In genomic region chr2:36549063-36549662, GRCh38 we compare ENCODE assay signal across 14 cellular contexts. TPM values are rescaled to one million over a fixed set of nuclear protein-coding genes. Genes with fewer than 3 reads are reported as not detected.
A peak's percentile ranks its signal among the peaks of the same experiment; 100 is the strongest.
DNase-seq lines count a peak whose midpoint lies in the region; TF ChIP-seq lines count a peak whose summit lies in the region.
"Had no signal": no experiment of that assay in that cellular context is flagged by ENCODE, and none has a peak within 500 bp of the region (broad histone marks: within the 10 kb centered on the region; RNA-seq: fewer than 3 reads in every experiment).

No MANE protein-coding gene starts in this region.

- WGBS in trophoblast cell (ENCODE audit: extremely low coverage, insufficient coverage, insufficient read length), result no CpG with 5 or more reads among the region's 7 CpGs
- WGBS in spleen, 5 donors, result 38 to 46% (median 42%) methylated on average over 7 of the region's 7 CpGs

- H2AFZ ChIP-seq in trophoblast cell (ENCODE audit: insufficient read depth, low read length, poor library complexity), result no peak overlapping the region

- peaks cover 93% of the 10 kb centered on the region for H3K36me3 ChIP-seq in SJSA1
- peaks cover 2 to 13% of the 10 kb centered on the region in 2 experiments for H3K36me3 ChIP-seq in trophoblast cell (ENCODE audit: control insufficient read depth in 1 of 2, insufficient read depth in 2 of 2, low read length in 2 of 2)
- peaks cover 0 to 100% (median 57%) of the 10 kb centered on the region in 6 donors for H3K36me3 ChIP-seq in spleen

- peak overlapping the region; percentile 75 for H3K4me3 Mint-ChIP-seq in activated CD4-positive, alpha-beta T cell treated with anti-CD3 and anti-CD28 coated beads, Interleukin-2, amount 10 ng/mL, durations not matched to agents 24 days and 14 days
- H3K4me3 Mint-ChIP-seq: activated CD4-positive, alpha-beta memory T cell treated with anti-CD3 and anti-CD28 coated beads for 36 hours; central memory CD8-positive, alpha-beta T cell had no signal

- H3K27me3 Mint-ChIP-seq in activated CD4-positive, alpha-beta T cell treated with anti-CD3 and anti-CD28 coated beads, Interleukin-2, amount 10 ng/mL, durations not matched to agents 24 days and 14 days, result no peaks in the 10 kb centered on the region
- H3K27me3 Mint-ChIP-seq: activated CD4-positive, alpha-beta memory T cell treated with anti-CD3 and anti-CD28 coated beads for 36 hours; central memory CD8-positive, alpha-beta T cell had no signal

- peak overlapping the region; percentile 13 for H4K8ac ChIP-seq in trophoblast cell (ENCODE audit: low read depth, low read length)

- no peak overlapping the region for H3K9ac ChIP-seq in trophoblast cell (ENCODE audit: low read length)

- peaks cover 34% of the 10 kb centered on the region for H3K36me3 Mint-ChIP-seq in activated CD4-positive, alpha-beta T cell treated with anti-CD3 and anti-CD28 coated beads, Interleukin-2, amount 10 ng/mL, durations not matched to agents 24 days and 14 days (ENCODE audit: low read depth)

- peak overlapping the region; percentile 64 for H2BK5ac ChIP-seq in trophoblast cell (ENCODE audit: low read depth, low read length, poor library complexity)

- peak overlapping the region; percentile 49 for H3K18ac ChIP-seq in trophoblast cell (ENCODE audit: low read length)

- no peak overlapping the region for H2BK12ac ChIP-seq in trophoblast cell (ENCODE audit: low read length)

- H3K14ac ChIP-seq in trophoblast cell (ENCODE audit: low read length), result no peak overlapping the region

- peaks cover 27% of the 10 kb centered on the region for H3K4me1 ChIP-seq in SJSA1 (replicated peaks)
- H3K4me1 ChIP-seq in trophoblast cell (ENCODE audit: control insufficient read depth in 1 of 2, insufficient read depth in 2 of 2, low read length in 2 of 2), result peaks cover 10 to 14% of the 10 kb centered on the region in 2 experiments
- H3K4me1 ChIP-seq in spleen, result peaks cover 0 to 23% (median 6%) of the 10 kb centered on the region in 6 donors

- intact Hi-C loops in activated CD4-positive, alpha-beta T cell treated with anti-CD3 and anti-CD28 coated beads, Interleukin-2, amount 10 ng/mL, durations not matched to agents 24 days and 14 days (cut with micrococcal nuclease), result no loop called here
- intact Hi-C loops in spleen (cut with DNase I; ENCODE audit: low total_unique reads), result no loop called here

- H3K27ac ChIP-seq in SJSA1, result peak overlapping the region; percentile 27; the same call in 1 of the 2 replicates
- peak overlapping the region; percentile 0 for H3K27ac ChIP-seq in epithelial cell of prostate
- peak overlapping the region; percentile 93 for H3K27ac ChIP-seq in trophoblast cell (ENCODE audit: low read depth, low read length)
- peak overlapping the region in 4 of 8 donors; percentile 8 to 35 (median 14) for H3K27ac ChIP-seq in spleen

- H3K9me3 ChIP-seq in SJSA1 (replicated peaks) (no peaks in the 10 kb centered on the region), trophoblast cell (ENCODE audit: insufficient read depth, low read depth, low read length) (no peaks in the 10 kb centered on the region), spleen (no peaks in the 10 kb centered on the region)

- peaks cover 18% of the 10 kb centered on the region for H3K4me1 Mint-ChIP-seq in activated CD4-positive, alpha-beta T cell treated with anti-CD3 and anti-CD28 coated beads, Interleukin-2, amount 10 ng/mL, durations not matched to agents 24 days and 14 days
- H3K4me1 Mint-ChIP-seq: central memory CD8-positive, alpha-beta T cell had no signal

- no peak overlapping the region for H3K4ac ChIP-seq in trophoblast cell (ENCODE audit: low read depth, low read length)

- no peak overlapping the region for H4K12ac ChIP-seq in trophoblast cell (ENCODE audit: low read depth, low read length)

- peak overlapping the region; percentile 27 for H3K27ac Mint-ChIP-seq in activated CD4-positive, alpha-beta T cell treated with anti-CD3 and anti-CD28 coated beads, Interleukin-2, amount 10 ng/mL, durations not matched to agents 24 days and 14 days
- H3K27ac Mint-ChIP-seq: activated CD4-positive, alpha-beta memory T cell treated with anti-CD3 and anti-CD28 coated beads for 36 hours had no signal

- peak overlapping the region; percentile 13 for H3K4me2 ChIP-seq in trophoblast cell (ENCODE audit: low read length)

- no peak overlapping the region for H4K91ac ChIP-seq in trophoblast cell (ENCODE audit: low read depth, low read length)

- no peak for TF ChIP-seq POLR2A in spleen (IDR thresholded peaks at IDR 0.05)

- H3K4me3 ChIP-seq in SJSA1, result no peak overlapping the region
- H3K4me3 ChIP-seq in trophoblast cell (ENCODE audit: low read depth, low read length), result no peak overlapping the region
- H3K4me3 ChIP-seq in spleen, result no peak overlapping the region

- peak overlapping the region; percentile 5 for H2BK120ac ChIP-seq in trophoblast cell (ENCODE audit: insufficient read depth, low read length, poor library complexity)

- no peak overlapping the region for H3K23ac ChIP-seq in trophoblast cell (ENCODE audit: low read length)

- no peaks in the 10 kb centered on the region for H3K79me2 ChIP-seq in trophoblast cell (ENCODE audit: control insufficient read depth, insufficient read depth, low read length, poor library complexity)

- peak; percentile 64 for DNase-seq in activated CD4-positive, alpha-beta T cell treated with anti-CD3 and anti-CD28 coated beads, Interleukin-2, amount 10 ng/mL, durations not matched to agents 24 days and 14 days
- DNase-seq in activated CD4-positive, alpha-beta T cell treated with anti-CD3 and anti-CD28 coated beads for 4 hours, result no peak
- DNase-seq in SJSA1 (ENCODE audit: low read depth in 1 of 2, low spot score in 2 of 2) (peak in 1 of 2 experiments; percentile 36), epithelial cell of prostate (ENCODE audit: low read depth, low spot score) (no peak), trophoblast cell (no peak), SIG-M5 treated with dmso at 0.1 percent for 504 hours (lab: John Stamatoyannopoulos, UW; ENCODE audit: unreplicated experiment) (no peak), spleen (no peak)
- no peak for DNase-seq in activated CD4-positive, CD25-positive, alpha-beta regulatory T cell (lab: John Stamatoyannopoulos, UW)
- DNase-seq: ACHN; activated CD4-positive, alpha-beta memory T cell treated with anti-CD3 and anti-CD28 coated beads for 36 hours; KBM-7; NCI-H2227 treated with DMSO at 0.1 percent for 48 hours; stimulated activated CD4-positive, alpha-beta T cell treated with anti-CD3 and anti-CD28 coated beads, Interleukin-4, amount 100 ng/mL, for 24 hours had no signal

- peaks cover 3% of the 10 kb centered on the region for H3K79me1 ChIP-seq in trophoblast cell (ENCODE audit: low read length)

- H3K27me3 ChIP-seq in SJSA1 (replicated peaks), result no peaks in the 10 kb centered on the region
- no peaks in the 10 kb centered on the region for H3K27me3 ChIP-seq in trophoblast cell (ENCODE audit: insufficient read depth, low read length)
- no peaks in the 10 kb centered on the region for H3K27me3 ChIP-seq in spleen (replicated peaks in 1 of 7)

- TF ChIP-seq CTCF in spleen (IDR thresholded peaks at IDR 0.05 in 8 of 11, conservative IDR thresholded peaks at IDR 0.05 in 3 of 11), result no peak

- no peak overlapping the region for H2AK5ac ChIP-seq in trophoblast cell (ENCODE audit: low read length)

- H3K9me3 Mint-ChIP-seq in activated CD4-positive, alpha-beta T cell treated with anti-CD3 and anti-CD28 coated beads, Interleukin-2, amount 10 ng/mL, durations not matched to agents 24 days and 14 days, result no peaks in the 10 kb centered on the region
- H3K9me3 Mint-ChIP-seq: activated CD4-positive, alpha-beta memory T cell treated with anti-CD3 and anti-CD28 coated beads for 36 hours; central memory CD8-positive, alpha-beta T cell had no signal

RNA-seq across cellular contexts. Expression of gene FEZ2, which starts 48.8 kb away (rescaled TPM):
- 13.5 and 17.5 TPM in 2 replicates for total RNA-seq in activated CD4-positive, alpha-beta T cell treated with anti-CD3 and anti-CD28 coated beads, Interleukin-2, amount 10 ng/mL, durations not matched to agents 24 days and 14 days
- 107 and 129 TPM in 2 replicates for total RNA-seq in SJSA1 (2014; rRNA removed; shearing (Covaris generic))
- polyA plus RNA-seq in trophoblast cell (2013), result 85.6 and 85.8 TPM in 2 replicates
- total RNA-seq in spleen, result 10 to 100 TPM; 46.3 to 76.9 (median 59.3) TPM
- polyA plus RNA-seq in spleen, result 10 to 100 TPM; 12.2 to 35.8 (median 22.6) TPM
